In the genomic region with DNA sequence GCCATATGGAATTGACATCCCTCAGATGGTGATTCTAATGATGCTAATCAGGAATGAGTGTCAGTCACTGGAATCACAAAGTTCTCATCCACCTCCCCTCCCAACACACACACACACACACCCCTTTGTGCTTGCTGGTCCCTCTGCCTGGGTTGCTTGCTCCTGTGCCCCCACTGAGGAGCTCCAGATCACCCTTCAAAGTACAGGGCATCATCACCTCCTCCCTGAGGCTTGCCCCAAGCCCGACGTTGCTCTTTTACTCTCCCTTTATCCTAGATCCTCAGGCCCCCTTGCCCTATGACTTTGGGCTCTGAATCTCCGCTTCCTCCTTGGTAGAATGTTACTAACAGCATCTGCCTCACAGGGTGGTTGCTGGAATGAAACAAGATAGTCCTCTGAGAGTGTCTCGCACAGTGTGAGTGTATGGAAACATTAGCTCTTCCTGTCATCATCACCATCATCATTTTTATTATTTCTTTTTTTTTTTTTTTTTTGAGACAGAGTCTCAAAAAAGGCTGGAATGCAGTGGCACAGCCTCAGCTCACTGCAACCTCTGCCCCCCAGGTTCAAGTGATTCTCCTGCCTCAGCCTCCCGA, we compare ENCODE assay signal across 1 cellular context.
TF ChIP-seq lines count a peak whose summit lies in the region.

No MANE protein-coding gene starts in this region.

TF ChIP-seq in IMR-90, 13 proteins besides CTCF, POLR2A, EP300 and RAD21:
- TF ChIP-seq BHLHE40 (IDR thresholded peaks at IDR 0.05; ENCODE audit: low read depth, low read length), result no peak
- TF ChIP-seq MAZ (IDR thresholded peaks at IDR 0.05; ENCODE audit: borderline replicate concordance, low read depth, low read length), result no peak
- TF ChIP-seq SMC3 (IDR thresholded peaks at IDR 0.05; ENCODE audit: low read depth, low read length), result no peak
- TF ChIP-seq, protein P1, sequence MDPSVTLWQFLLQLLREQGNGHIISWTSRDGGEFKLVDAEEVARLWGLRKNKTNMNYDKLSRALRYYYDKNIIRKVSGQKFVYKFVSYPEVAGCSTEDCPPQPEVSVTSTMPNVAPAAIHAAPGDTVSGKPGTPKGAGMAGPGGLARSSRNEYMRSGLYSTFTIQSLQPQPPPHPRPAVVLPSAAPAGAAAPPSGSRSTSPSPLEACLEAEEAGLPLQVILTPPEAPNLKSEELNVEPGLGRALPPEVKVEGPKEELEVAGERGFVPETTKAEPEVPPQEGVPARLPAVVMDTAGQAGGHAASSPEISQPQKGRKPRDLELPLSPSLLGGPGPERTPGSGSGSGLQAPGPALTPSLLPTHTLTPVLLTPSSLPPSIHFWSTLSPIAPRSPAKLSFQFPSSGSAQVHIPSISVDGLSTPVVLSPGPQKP (IDR thresholded peaks at IDR 0.05; ENCODE audit: borderline replicate concordance, low read depth, low read length), result no peak
